In the genomic region with DNA sequence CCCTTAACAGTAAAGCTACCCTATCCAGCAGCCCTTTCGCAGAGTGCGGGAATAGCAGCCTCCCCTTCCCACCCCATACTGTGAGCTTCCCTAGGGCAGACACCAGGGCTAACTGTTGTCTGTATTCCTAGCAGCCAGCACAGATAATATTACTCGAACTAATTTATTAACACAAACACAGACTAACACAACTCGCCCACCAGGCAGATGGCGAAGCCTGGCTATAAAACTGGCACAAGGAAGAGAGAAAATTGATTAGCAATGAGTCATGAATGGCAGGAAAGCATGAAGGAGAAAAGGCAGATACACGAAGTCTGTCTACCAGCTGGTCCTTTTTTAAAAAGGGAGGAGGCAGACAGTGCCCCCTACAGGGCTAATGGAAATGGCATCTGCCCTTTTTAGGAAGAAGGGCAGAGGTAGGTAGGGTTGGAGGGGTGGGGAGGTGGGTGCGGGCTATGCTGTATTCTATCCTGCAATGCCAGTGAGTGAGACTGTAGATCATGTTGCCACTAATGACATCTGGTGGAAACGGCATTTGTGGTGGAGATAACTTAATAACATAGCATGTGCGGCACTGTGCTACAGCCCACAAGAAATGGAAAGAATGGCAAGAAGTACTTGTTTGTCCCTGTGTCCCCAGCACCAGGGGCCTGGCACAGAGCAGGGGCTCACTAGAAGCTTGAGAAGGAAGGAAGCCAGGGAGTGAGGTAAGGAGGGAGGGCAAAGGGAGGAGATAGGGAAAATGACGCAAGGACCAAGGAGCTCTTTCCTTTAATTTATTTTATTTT, we compare ENCODE assay signal across 8 cellular contexts. TPM values are rescaled to one million over a fixed set of nuclear protein-coding genes. Genes with fewer than 3 reads are reported as not detected.
DNase-seq lines count a peak whose midpoint lies in the region; ATAC-seq and TF ChIP-seq lines count a peak whose summit lies in the region.

No MANE protein-coding gene starts in this region.

- in situ Hi-C loops in astrocyte of the spinal cord (cut with HindIII; ENCODE audit: low sequenced_read_pairs), result no loop called here

- DNase-seq in GM06990 (ENCODE audit: extremely low read depth, insufficient read length), result peak; percentile 12
- peak; percentile 76 for DNase-seq in NB4 (ENCODE audit: low read depth)
- peak; percentile 2 for DNase-seq in T-helper 22 cell (ENCODE audit: low read depth)
- peak; percentile 80 for DNase-seq in astrocyte of the spinal cord (ENCODE audit: low read depth, low spot score)
- DNase-seq in immature natural killer cell, result peak in 2 of 3 donors; percentile 16 to 39
- DNase-seq in stimulated activated CD4-positive, alpha-beta T cell treated with anti-CD3 and anti-CD28 coated beads, Interleukin-1b, Interleukin-23, amount 100 ng/mL, for 48 hours, result peak; percentile 64

- H3K4me3 ChIP-seq in GM06990 (replicated peaks; ENCODE audit: low read depth, low read length), result no peak overlapping the region
- no peak overlapping the region for H3K4me3 ChIP-seq in NB4 (ENCODE audit: low read depth, low read length)
- no peak overlapping the region for H3K4me3 ChIP-seq in astrocyte of the spinal cord (ENCODE audit: low read depth, low read length)

- H3K4me1 Mint-ChIP-seq in immature natural killer cell, result peaks cover 3 to 6% of the 10 kb centered on the region in 2 donors

- H3K27me3 ChIP-seq in GM06990 (replicated peaks; ENCODE audit: control insufficient read depth, insufficient read depth, low read length), result no peaks in the 10 kb centered on the region

- TF ChIP-seq POLR2A in NB4 (IDR thresholded peaks at IDR 0.05; ENCODE audit: extremely low read depth, insufficient read length), result no peak

- no peaks in the 10 kb centered on the region for H3K9me3 Mint-ChIP-seq in immature natural killer cell

- H3K36me3 Mint-ChIP-seq in immature natural killer cell, result no peaks in the 10 kb centered on the region

- H3K4me3 Mint-ChIP-seq in immature natural killer cell, result no peak overlapping the region

- no peak for ATAC-seq in GM21515 (IDR thresholded peaks at IDR 0.05; ENCODE audit: unreplicated experiment)
- ATAC-seq in HG03108 (IDR thresholded peaks at IDR 0.05; ENCODE audit: unreplicated experiment), result no peak

- peaks cover 3 to 21% (median 7%) of the 10 kb centered on the region in 3 donors for H3K27me3 Mint-ChIP-seq in immature natural killer cell (ENCODE audit: low read depth in 3 of 3)

- H3K36me3 ChIP-seq in GM06990 (ENCODE audit: control insufficient read depth, insufficient read depth, low read length), result no peaks in the 10 kb centered on the region

- peak; percentile 79 for TF ChIP-seq CTCF in GM06990 (IDR thresholded peaks at IDR 0.05; ENCODE audit: insufficient read depth, low read length, poor library complexity, severe bottlenecking)
- TF ChIP-seq CTCF in NB4 (IDR thresholded peaks at IDR 0.05; ENCODE audit: low read depth, low read length), result peak; percentile 65
- peak; percentile 80 for TF ChIP-seq CTCF in astrocyte of the spinal cord (IDR thresholded peaks at IDR 0.05; ENCODE audit: low read depth, low read length)

- H3K27ac Mint-ChIP-seq in immature natural killer cell, result no peak overlapping the region

RNA-seq across cellular contexts. Expression of gene CTPS1, which starts 30.6 kb away (rescaled TPM):
- polyA plus RNA-seq in immature natural killer cell, result 10 to 100 TPM; 14.8 to 22.6 (median 16.6) TPM

Comparison
In these comparisons a context has a peak if more than half of its experiments do, and no peak if none do; other contexts are left out.
1. DNase-seq: peak in every context shown above with its lines; median percentile 80 in astrocyte of the spinal cord; 76 in NB4; 64 in stimulated activated CD4-positive, alpha-beta T cell treated with anti-CD3 and anti-CD28 coated beads, Interleukin-1b, Interleukin-23, amount 100 ng/mL, for 48 hours; 28 in immature natural killer cell; 12 in GM06990; 2 in T-helper 22 cell.